ENCODE assay signal across 8 cellular contexts in the genomic region with DNA sequence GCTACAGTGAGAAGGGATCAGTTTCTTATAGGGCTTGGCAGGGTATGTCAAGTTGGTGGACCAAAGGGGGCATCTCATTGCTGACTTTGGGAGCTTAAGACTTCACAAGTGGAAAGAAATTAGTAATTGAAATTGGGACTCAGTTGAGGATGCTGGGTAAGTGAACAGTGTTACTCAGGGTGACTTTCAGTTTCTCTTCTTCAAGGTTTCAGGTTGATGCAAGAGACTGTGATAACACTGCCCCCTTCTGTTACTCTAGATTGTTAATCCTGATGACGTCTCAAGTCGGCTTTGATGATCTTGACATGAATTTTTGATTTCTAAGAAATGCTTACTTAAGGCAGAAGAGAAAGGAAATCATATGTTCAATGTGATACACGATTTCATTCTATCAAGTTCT.
DNase-seq lines count a peak whose midpoint lies in the region; ATAC-seq and TF ChIP-seq lines count a peak whose summit lies in the region.

No MANE protein-coding gene starts in this region.

- H2AFZ ChIP-seq in OCI-LY1 (ENCODE audit: low read length) = peak overlapping the region; percentile 100

- H3K4me1 ChIP-seq in OCI-LY1 (ENCODE audit: insufficient read depth, low read length, severe bottlenecking) = peaks cover 54% of the 10 kb centered on the region

- peak; percentile 78 for TF ChIP-seq CTCF in OCI-LY1 (IDR thresholded peaks at IDR 0.05; ENCODE audit: low read length)

- ATAC-seq in GM19035 (IDR thresholded peaks at IDR 0.05; ENCODE audit: unreplicated experiment) (peak; percentile 79), HG03097 (IDR thresholded peaks at IDR 0.05; ENCODE audit: low FRiP score, unreplicated experiment) (peak; percentile 92)

- no peaks in the 10 kb centered on the region for H3K79me2 ChIP-seq in OCI-LY1 (ENCODE audit: insufficient read depth, low read length)

- no peaks in the 10 kb centered on the region for H3K36me3 ChIP-seq in OCI-LY1 (ENCODE audit: insufficient read depth, low read length)

- H3K9ac ChIP-seq in OCI-LY1 (ENCODE audit: low read length) = peak overlapping the region; percentile 69

- peak overlapping the region; percentile 95 for H3K27ac ChIP-seq in OCI-LY1 (ENCODE audit: low read depth, low read length, poor library complexity, severe bottlenecking)

- 0 out of 2 replicates have a peak, but pooled peaks cover 4% of the 10 kb centered on the region for H3F3A ChIP-seq in OCI-LY1 (ENCODE audit: insufficient read depth, low read length)

- peak overlapping the region; percentile 61 for H3K4me3 ChIP-seq in OCI-LY1 (ENCODE audit: low read depth, low read length, poor library complexity, severe bottlenecking)

- no peaks in the 10 kb centered on the region for H4K20me1 ChIP-seq in OCI-LY1 (ENCODE audit: insufficient read depth, low read length)

- no peaks in the 10 kb centered on the region for H3K27me3 ChIP-seq in OCI-LY1 (ENCODE audit: insufficient read depth, low read length)

- DNase-seq in DMS153 (lab: John Stamatoyannopoulos, UW) (peak; percentile 11), DMS153 treated with DMSO at 0.1 percent for 48 hours (lab: John Stamatoyannopoulos, UW; ENCODE audit: unreplicated experiment) (no peak), cerebellar cortex (ENCODE audit: low spot score) (peak; percentile 25), medulla oblongata (ENCODE audit: extremely low spot score) (peak; percentile 83), epidermal melanocyte (ENCODE audit: insufficient read length, low spot score) (no peak)

- H3K9me3 ChIP-seq in OCI-LY1 (ENCODE audit: low read length) = no peaks in the 10 kb centered on the region

- peak overlapping the region; percentile 99 for H3K4me2 ChIP-seq in OCI-LY1 (ENCODE audit: low read length)

- no peaks in the 10 kb centered on the region for H3K9me2 ChIP-seq in OCI-LY1 (ENCODE audit: low read depth, low read length)

Comparison
In these comparisons a context has a peak if more than half of its experiments do, and no peak if none do; other contexts are left out.
1. DNase-seq: peak in DMS153 (single experiment), cerebellar cortex (single experiment) and medulla oblongata (single experiment); none in DMS153 treated with DMSO at 0.1 percent for 48 hours (single experiment) and epidermal melanocyte (single experiment).